ENCODE assay signal across 19 cellular contexts in the genomic region with DNA sequence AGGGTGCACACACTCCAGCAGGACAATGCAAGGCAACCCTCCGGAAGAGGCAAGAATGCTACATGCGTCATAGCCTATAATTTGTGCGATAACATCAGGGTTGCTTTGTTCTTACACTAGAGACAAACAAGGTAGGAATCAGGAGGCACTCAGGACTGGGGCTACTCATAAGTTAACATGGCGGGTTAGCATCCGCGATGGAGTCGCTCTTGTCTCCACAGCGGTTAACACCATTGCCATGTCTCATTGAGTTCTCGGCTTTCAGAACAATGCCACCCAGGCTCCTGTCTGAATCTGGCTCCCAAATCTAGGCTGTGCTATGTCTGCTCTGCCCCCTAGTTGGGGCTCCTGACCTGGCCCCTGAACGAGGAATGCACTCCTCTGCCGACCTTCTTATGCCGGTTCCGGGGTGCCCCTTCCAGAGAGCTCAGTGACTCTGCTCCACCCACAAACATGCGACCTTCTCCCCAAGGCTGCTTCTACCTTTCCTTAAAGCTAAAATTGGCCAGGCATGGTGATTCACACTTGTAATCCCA.
"Had no signal": no experiment of that assay in that cellular context is flagged by ENCODE, and none has a peak within 500 bp of the region (broad histone marks: within the 10 kb centered on the region; RNA-seq: fewer than 3 reads in every experiment).

No MANE protein-coding gene starts in this region.

- H3K9me3 ChIP-seq: mucosa of descending colon, right lobe of liver, spleen had no signal

- H3K36me3 ChIP-seq: right lobe of liver, spleen had no signal

- H3K4me3 Mint-ChIP-seq: activated CD4-positive, alpha-beta memory T cell treated with anti-CD3 and anti-CD28 coated beads for 36 hours; activated naive CD4-positive, alpha-beta T cell treated with anti-CD3 and anti-CD28 coated beads for 36 hours; natural killer cell; T-helper 2 cell treated with Interferon-gamma antibody and Interleukin-4, amounts not matched to agents 5 μg/mL and 100 μg/mL, for 36 hours had no signal

- H3K27ac ChIP-seq: right lobe of liver, spleen had no signal

- H3K4me1 Mint-ChIP-seq: natural killer cell had no signal

- DNase-seq: activated CD4-positive, alpha-beta memory T cell treated with anti-CD3 and anti-CD28 coated beads for 36 hours; activated naive CD4-positive, alpha-beta T cell treated with anti-CD3 and anti-CD28 coated beads for 36 hours; central memory CD4-positive, alpha-beta T cell; cortex of kidney; erythroblast; kidney glomerular epithelial cell; mucosa of descending colon; natural killer cell; occipital lobe; spleen; stimulated activated CD4-positive, alpha-beta T cell treated with anti-CD3 and anti-CD28 coated beads, Interleukin-2, amount 100 ng/mL, for 24 hours; stimulated activated naive CD4-positive, alpha-beta T cell treated with Interleukin-2 at 50 U/mL for 16 hours; SW 1271 had no signal

- ATAC-seq: activated CD4-positive, CD25-positive, alpha-beta regulatory T cell treated with anti-CD3 and anti-CD28 coated beads, Interleukin-2, amount 50 U/mL, for 24 hours; mucosa of descending colon; natural killer cell; right lobe of liver had no signal

- H3K27me3 ChIP-seq: right lobe of liver had no signal

- H3K27ac Mint-ChIP-seq: activated CD4-positive, alpha-beta memory T cell treated with anti-CD3 and anti-CD28 coated beads for 36 hours; activated naive CD4-positive, alpha-beta T cell treated with anti-CD3 and anti-CD28 coated beads for 36 hours; natural killer cell; progenitor cell of endocrine pancreas; T-helper 2 cell treated with Interferon-gamma antibody and Interleukin-4, amounts not matched to agents 5 μg/mL and 100 μg/mL, for 36 hours had no signal

- H3K36me3 Mint-ChIP-seq: activated CD4-positive, alpha-beta memory T cell treated with anti-CD3 and anti-CD28 coated beads for 36 hours; natural killer cell had no signal

- H3K4me3 ChIP-seq: hepatocyte, lung, mucosa of descending colon, right lobe of liver, spleen had no signal

- H3K9me3 Mint-ChIP-seq: activated CD4-positive, alpha-beta memory T cell treated with anti-CD3 and anti-CD28 coated beads for 36 hours; activated naive CD4-positive, alpha-beta T cell treated with anti-CD3 and anti-CD28 coated beads for 36 hours; natural killer cell; T-helper 2 cell treated with Interferon-gamma antibody and Interleukin-4, amounts not matched to agents 5 μg/mL and 100 μg/mL, for 36 hours had no signal

- H3K4me1 ChIP-seq: right lobe of liver had no signal
